ENCODE assay signal across 24 cellular contexts in genomic region chr5:154648229-154648628, GRCh38.
A peak's percentile ranks its signal among the peaks of the same experiment; 100 is the strongest.
DNase-seq lines count a peak whose midpoint lies in the region; ATAC-seq, FAIRE-seq and TF ChIP-seq lines count a peak whose summit lies in the region.
"Had no signal": no experiment of that assay in that cellular context is flagged by ENCODE, and none has a peak within 500 bp of the region (broad histone marks: within the 10 kb centered on the region; RNA-seq: fewer than 3 reads in every experiment).

No MANE protein-coding gene starts in this region.

- no peak overlapping the region for H3K27ac ChIP-seq in GM23338 (ENCODE audit: low read depth)
- H3K27ac ChIP-seq in adrenal gland = peak overlapping the region in 3 of 5 donors; percentile 30 to 68 (median 36)
- peak overlapping the region; percentile 74 for H3K27ac ChIP-seq in HepG2 (ENCODE audit: extremely low read length, insufficient read depth, low read length)
- no peak overlapping the region for H3K27ac ChIP-seq in spleen
- H3K27ac ChIP-seq: colonic mucosa, esophagus squamous epithelium, neutrophil, upper lobe of left lung had no signal

- no peaks in the 10 kb centered on the region for H3K9me2 ChIP-seq in GM23338 (ENCODE audit: insufficient read depth)

- peaks cover 13% of the 10 kb centered on the region; the same call in 2 of the 3 replicates for H3K36me3 Mint-ChIP-seq in GM23338 (ENCODE audit: low read depth)

- H3F3A ChIP-seq in GM23338 (replicated peaks; ENCODE audit: low read depth) = peaks cover 11% of the 10 kb centered on the region; the same call in 1 of the 2 replicates

- TF ChIP-seq CTCF in GM23338 (conservative IDR thresholded peaks at IDR 0.05; ENCODE audit: low read depth in 2 of 2) = no peak
- no peak for TF ChIP-seq CTCF in adrenal gland (IDR thresholded peaks at IDR 0.05)
- TF ChIP-seq CTCF in HepG2 (CRISPR knock-in tag; IDR thresholded peaks at IDR 0.05) = no peak
- TF ChIP-seq CTCF in spleen (IDR thresholded peaks at IDR 0.05 in 8 of 11, conservative IDR thresholded peaks at IDR 0.05 in 3 of 11) = no peak

- peaks cover 14% of the 10 kb centered on the region for H3K9me3 Mint-ChIP-seq in GM23338
- H3K9me3 Mint-ChIP-seq: activated CD4-positive, alpha-beta T cell treated with anti-CD3 and anti-CD28 coated beads, Interleukin-2, amount 10 ng/mL, durations not matched to agents 7 days and 5 days had no signal

- H3K27me3 ChIP-seq in GM23338 (ENCODE audit: insufficient read depth) = peaks cover 27% of the 10 kb centered on the region
- H3K27me3 ChIP-seq in adrenal gland = no peaks in the 10 kb centered on the region
- H3K27me3 ChIP-seq in HepG2 (ENCODE audit: control insufficient read depth in 1 of 2, insufficient read depth in 2 of 2, low read length in 2 of 2) = no peaks in the 10 kb centered on the region
- H3K27me3 ChIP-seq in spleen (replicated peaks in 1 of 7) = peaks cover 0 to 28% (median 2%) of the 10 kb centered on the region in 7 donors
- H3K27me3 ChIP-seq: colonic mucosa, upper lobe of left lung had no signal

- H3K79me2 ChIP-seq in GM23338 (replicated peaks; ENCODE audit: insufficient read depth) = no peaks in the 10 kb centered on the region
- no peaks in the 10 kb centered on the region for H3K79me2 ChIP-seq in HepG2 (ENCODE audit: insufficient read depth, low read length)

- POLR2A ChIA-PET in HepG2 (lab: Yijun Ruan, JAX) = interaction anchor here (1.3 kb wide), 1 partner anchor 18 kb away, joined by 4 read pairs; no protein-coding TSS in a partner anchor

- TF ChIP-seq RAD21 in HepG2 (CRISPR knock-in tag; IDR thresholded peaks at IDR 0.05) = no peak

- H2AFZ ChIP-seq in GM23338 (no peak overlapping the region), HepG2 (ENCODE audit: low read length) (no peak overlapping the region)

- H3K4me1 Mint-ChIP-seq in GM23338 = peaks cover 18% of the 10 kb centered on the region

- TF ChIP-seq EP300 in HepG2 (IDR thresholded peaks at IDR 0.05; ENCODE audit: low read depth in 2 of 2, low read length in 2 of 2) (no peak), HepG2 (CRISPR knock-in tag; IDR thresholded peaks at IDR 0.05; ENCODE audit: borderline replicate concordance) (no peak)

- H3K4me3 ChIP-seq in GM23338 (peak overlapping the region; percentile 52; the same call in 1 of the 2 replicates), adrenal gland (no peak overlapping the region), HepG2 (replicated peaks in 1 of 3; ENCODE audit: insufficient read depth in 1 of 3, low read depth in 2 of 3, low read length in 3 of 3) (peak overlapping the region; percentile 62 to 75 (median 63); a peak in 2 of 6 replicates), spleen (no peak overlapping the region)

- H3K9ac ChIP-seq in HepG2 (ENCODE audit: insufficient read depth, low read depth, low read length) = peak overlapping the region; percentile 62; the same call in 1 of the 2 replicates

- H3K36me3 ChIP-seq in GM23338 (ENCODE audit: insufficient read depth) (no peaks in the 10 kb centered on the region), adrenal gland (replicated peaks in 1 of 2) (no peaks in the 10 kb centered on the region), HepG2 (replicated peaks in 1 of 2; ENCODE audit: control insufficient read depth in 1 of 2, insufficient read depth in 2 of 2, low read length in 2 of 2) (no peaks in the 10 kb centered on the region), spleen (no peaks in the 10 kb centered on the region)
- H3K36me3 ChIP-seq: colonic mucosa, esophagus squamous epithelium, neutrophil, upper lobe of left lung had no signal

- no peaks in the 10 kb centered on the region for H3K9me3 ChIP-seq in adrenal gland (replicated peaks in 1 of 3)
- H3K9me3 ChIP-seq in HepG2 (ENCODE audit: low read length) = no peaks in the 10 kb centered on the region
- peaks cover 0 to 9% (median 0%) of the 10 kb centered on the region in 8 donors for H3K9me3 ChIP-seq in spleen
- H3K9me3 ChIP-seq: colonic mucosa, neutrophil, upper lobe of left lung had no signal

- 77 to 88% (median 84%) methylated on average over 16 of the region's 16 CpGs for WGBS in adrenal gland, 4 donors
- 89% methylated on average over 16 of the region's 16 CpGs for WGBS in HepG2 (ENCODE audit: low lambda C conversion rate)
- 92 to 95% (median 94%) methylated on average over 16 of the region's 16 CpGs for WGBS in spleen, 5 donors

- no peaks in the 10 kb centered on the region for H4K20me1 ChIP-seq in GM23338 (replicated peaks; ENCODE audit: insufficient read depth)
- H4K20me1 ChIP-seq in HepG2 (ENCODE audit: insufficient read depth, low read length) = no peaks in the 10 kb centered on the region

- CTCF ChIA-PET in HepG2 (lab: Yijun Ruan, JAX; ENCODE audit: low intra/inter-chr PET ratio, low total read pairs) = no interaction called here

- FAIRE-seq in HepG2 (lab: Jason Lieb, UNC) = no peak
- FAIRE-seq: bronchial epithelial cell, endometrium had no signal

- BruUV-seq in HepG2 (replicated peaks; lab: Mats Ljungman, UMichigan) = no TSS peak

- ATAC-seq in GM23338 = no peak
- no peak for ATAC-seq in HepG2
- ATAC-seq in GM18870 (IDR thresholded peaks at IDR 0.05; ENCODE audit: unreplicated experiment) = no peak

- H3K27ac Mint-ChIP-seq in GM23338 = no peak overlapping the region
- H3K27ac Mint-ChIP-seq: activated CD4-positive, alpha-beta T cell treated with anti-CD3 and anti-CD28 coated beads, Interleukin-2, amount 10 ng/mL, durations not matched to agents 7 days and 5 days; activated T-cell treated with anti-CD3 and anti-CD28 coated beads, Interleukin-2, amount 50 U/mL, for 24 hours had no signal

- H3K4me2 ChIP-seq in GM23338 (peak overlapping the region; percentile 82; the same call in 1 of the 2 replicates), HepG2 (ENCODE audit: low read depth, low read length) (peak overlapping the region; percentile 98)

- TF ChIP-seq POLR2A in adrenal gland (IDR thresholded peaks at IDR 0.05) (no peak), HepG2 (IDR thresholded peaks at IDR 0.05; ENCODE audit: insufficient read depth in 1 of 2, low read depth in 2 of 2, low read length in 2 of 2) (no peak), spleen (IDR thresholded peaks at IDR 0.05) (no peak)

- DNase-seq in GM23338 (ENCODE audit: low spot score) (no peak), adrenal gland (peak in 1 of 7 donors; percentile 28), HepG2 (ENCODE audit: low spot score) (no peak), spleen (peak; percentile 46), NCI-H748 (lab: John Stamatoyannopoulos, UW; ENCODE audit: unreplicated experiment) (no peak)
- DNase-seq in activated CD4-positive, CD25-positive, alpha-beta regulatory T cell treated with anti-CD3 and anti-CD28 coated beads, Interleukin-2, amount 50 U/mL, for 72 hours = no peak
- DNase-seq: activated CD4-positive, alpha-beta T cell treated with anti-CD3 and anti-CD28 coated beads, Interleukin-2, amount 10 ng/mL, durations not matched to agents 7 days and 5 days; C1 segment of cervical spinal cord; Calu3; colonic mucosa; DMS79 treated with DMSO at 0.1 percent for 48 hours; esophagus squamous epithelium; foreskin melanocyte; NCI-H510A treated with DMSO at 0.1 percent for 48 hours; PC-3; Right ventricle myocardium superior; stimulated activated CD4-positive, alpha-beta T cell treated with anti-CD3 and anti-CD28 coated beads, Interleukin-1b, Interleukin-23, amount 100 ng/mL, for 48 hours; stimulated activated CD8-positive, alpha-beta memory T cell treated with anti-CD3 and anti-CD28 coated beads, Interleukin-4, amount 100 ng/mL, for 48 hours had no signal

- no peak overlapping the region for H3K4me3 Mint-ChIP-seq in GM23338

- intact Hi-C loops in adrenal gland (cut with DNase I) = no loop called here
- intact Hi-C loops in HepG2 (cut with micrococcal nuclease; ENCODE audit: unreplicated experiment) = loop anchor here (10.0 kb wide), 1 partner anchor 357 kb away; no protein-coding TSS in a partner anchor
- intact Hi-C loops in spleen (cut with DNase I; ENCODE audit: low total_unique reads) = no loop called here

- H3K4me1 ChIP-seq in GM23338 (ENCODE audit: insufficient read depth) (peaks cover 16% of the 10 kb centered on the region; the same call in 1 of the 2 replicates), adrenal gland (replicated peaks in 1 of 2) (peaks cover 0 to 5% of the 10 kb centered on the region in 2 donors), HepG2 (ENCODE audit: insufficient read depth, low read length) (peaks cover 68% of the 10 kb centered on the region), spleen (peaks cover 0 to 25% (median 18%) of the 10 kb centered on the region in 6 donors)

- peaks cover 25% of the 10 kb centered on the region for H3K27me3 Mint-ChIP-seq in GM23338 (ENCODE audit: insufficient read depth, low read depth, poor library complexity)

- in situ Hi-C loops in HepG2 (cut with HindIII; ENCODE audit: extremely low pct_ligation_motif_present, low pct_unique_long_range_greater_than_20kb) = loop anchor here (5.0 to 10.0 kb wide), 2 partner anchors 164 to 357 kb away; no protein-coding TSS in a partner anchor

TF ChIP-seq in GM23338, 12 proteins besides CTCF, POLR2A, EP300 and RAD21:
- no peak for TF ChIP-seq JUNB (IDR thresholded peaks at IDR 0.05; ENCODE audit: unreplicated experiment)
- TF ChIP-seq CREB1 (CRISPR knock-in tag; IDR thresholded peaks at IDR 0.05; ENCODE audit: low read depth) = no peak
- TF ChIP-seq ZNF114 (CRISPR knock-in tag; IDR thresholded peaks at IDR 0.05) = no peak

TF ChIP-seq in HepG2, 621 proteins besides CTCF, POLR2A, EP300 and RAD21 (continues in another document):
- TF ChIP-seq CAMTA2 (CRISPR knock-in tag; IDR thresholded peaks at IDR 0.05; ENCODE audit: borderline replicate concordance) (no peak), TAF15 (IDR thresholded peaks at IDR 0.05; ENCODE audit: low read depth, low read length, poor library complexity, severe bottlenecking) (no peak), ZNF329 (CRISPR knock-in tag; IDR thresholded peaks at IDR 0.05; ENCODE audit: low read depth) (no peak), HIVEP1 (CRISPR knock-in tag; IDR thresholded peaks at IDR 0.05) (no peak), ATF4 (CRISPR knock-in tag; IDR thresholded peaks at IDR 0.05) (no peak)

Comparison
In these comparisons a context has a peak if more than half of its experiments do, and no peak if none do; other contexts are left out.
1. H3K27ac ChIP-seq: peak in adrenal gland (3 of 5) and HepG2 (single experiment); none in GM23338 (single experiment) and spleen (0 of 8).
2. H3K4me3 ChIP-seq: peak in GM23338 (single experiment) and HepG2 (3 of 3); none in adrenal gland (0 of 4) and spleen (0 of 8).